In genomic region chr2:24402242-24403092, GRCh38 we compare ENCODE assay signal across 13 cellular contexts. TPM values are rescaled to one million over a fixed set of nuclear protein-coding genes. Genes with fewer than 3 reads are reported as not detected.
A peak's percentile ranks its signal among the peaks of the same experiment; 100 is the strongest.
DNase-seq lines count a peak whose midpoint lies in the region; ATAC-seq and TF ChIP-seq lines count a peak whose summit lies in the region.
"Had no signal": no experiment of that assay in that cellular context is flagged by ENCODE, and none has a peak within 500 bp of the region (broad histone marks: within the 10 kb centered on the region; RNA-seq: fewer than 3 reads in every experiment).

No MANE protein-coding gene starts in this region.

- peak overlapping the region; percentile 61 for H2AK5ac ChIP-seq in neuronal stem cell (ENCODE audit: low read depth, low read length)

- H3K4me1 ChIP-seq in heart right ventricle (peaks cover 0 to 5% (median 0%) of the 10 kb centered on the region in 9 donors), esophagus muscularis mucosa (peaks cover 0 to 14% (median 10%) of the 10 kb centered on the region in 4 donors), neuronal stem cell (ENCODE audit: control insufficient read depth in 2 of 2, insufficient read depth in 1 of 2, low read depth in 1 of 2, low read length in 2 of 2) (peaks cover 2 to 17% of the 10 kb centered on the region in 2 donors), upper lobe of right lung (no peaks in the 10 kb centered on the region)
- H3K4me1 ChIP-seq: HAP-1 had no signal

- peak overlapping the region; percentile 34 for H2BK15ac ChIP-seq in neuronal stem cell (ENCODE audit: low read length)

- H3K9me3 Mint-ChIP-seq in activated T-cell treated with anti-CD3 and anti-CD28 coated beads, Interleukin-2, amount 50 U/mL, for 72 hours = peaks cover 0 to 1% of the 10 kb centered on the region in 2 donors
- H3K9me3 Mint-ChIP-seq in chondrocyte (ENCODE audit: low read depth) = no peaks in the 10 kb centered on the region
- H3K9me3 Mint-ChIP-seq: activated naive CD4-positive, alpha-beta T cell treated with anti-CD3 and anti-CD28 coated beads for 36 hours had no signal

- no peak for TF ChIP-seq EP300 in esophagus muscularis mucosa (IDR thresholded peaks at IDR 0.05)

- H2BK12ac ChIP-seq in neuronal stem cell (ENCODE audit: low read length) = no peak overlapping the region

- WGBS in heart right ventricle, 2 donors = 24 to 31% methylated on average over 36 to 37 of the region's 37 CpGs
- 81% methylated on average over 8 of the region's 37 CpGs for WGBS in esophagus muscularis mucosa
- WGBS in neuronal stem cell (ENCODE audit: extremely low coverage in 2 of 2, insufficient read length in 2 of 2, insufficient replicate concordance in 1 of 2), 2 donors = no CpG with 5 or more reads among the region's 37 CpGs

- no peak overlapping the region for H3K23ac ChIP-seq in neuronal stem cell (ENCODE audit: low read depth, low read length, poor library complexity)

- H3K27ac Mint-ChIP-seq in activated T-cell treated with anti-CD3 and anti-CD28 coated beads, Interleukin-2, amount 50 U/mL, for 72 hours = no peak overlapping the region
- H3K27ac Mint-ChIP-seq in chondrocyte (ENCODE audit: unreplicated experiment) = no peak overlapping the region
- H3K27ac Mint-ChIP-seq: activated naive CD4-positive, alpha-beta T cell treated with anti-CD3 and anti-CD28 coated beads for 36 hours had no signal

- H3K9me3 ChIP-seq in heart right ventricle (peaks cover 0 to 4% (median 0%) of the 10 kb centered on the region in 11 donors), esophagus muscularis mucosa (no peaks in the 10 kb centered on the region), neuronal stem cell (replicated peaks in 1 of 2; ENCODE audit: control insufficient read depth in 2 of 2, insufficient read depth in 1 of 2, low read depth in 1 of 2, low read length in 2 of 2) (peaks cover 1 to 2% of the 10 kb centered on the region in 2 donors), upper lobe of right lung (no peaks in the 10 kb centered on the region)
- H3K9me3 ChIP-seq: HAP-1, SJCRH30 had no signal

- H2BK120ac ChIP-seq in neuronal stem cell (ENCODE audit: low read depth, low read length) = no peak overlapping the region

- H3K27ac ChIP-seq in heart right ventricle (no peak overlapping the region), esophagus muscularis mucosa (replicated peaks in 1 of 4) (no peak overlapping the region), neuronal stem cell (replicated peaks; ENCODE audit: low read length) (no peak overlapping the region), upper lobe of right lung (no peak overlapping the region)
- H3K27ac ChIP-seq: HL-60, SJCRH30 had no signal

- intact Hi-C loops in heart right ventricle (cut with DNase I) (loop anchor here in 3 of 10 donors (10.0 kb wide), 2 partner anchors 732 to 792 kb away; no protein-coding TSS in a partner anchor), Right ventricle myocardium inferior (cut with DNase I) (no loop called here), esophagus muscularis mucosa (cut with DNase I) (no loop called here), upper lobe of right lung (cut with DNase I) (no loop called here)

- H4K8ac ChIP-seq in neuronal stem cell (ENCODE audit: low read depth, low read length) = no peak overlapping the region

- no peaks in the 10 kb centered on the region for H3K79me1 ChIP-seq in neuronal stem cell (ENCODE audit: low read depth, low read length)

- H3K36me3 Mint-ChIP-seq in activated T-cell treated with anti-CD3 and anti-CD28 coated beads, Interleukin-2, amount 50 U/mL, for 72 hours (ENCODE audit: insufficient read depth in 2 of 2) = no peaks in the 10 kb centered on the region
- no peaks in the 10 kb centered on the region for H3K36me3 Mint-ChIP-seq in chondrocyte (ENCODE audit: low read depth)

- H3K4me1 Mint-ChIP-seq in activated T-cell treated with anti-CD3 and anti-CD28 coated beads, Interleukin-2, amount 50 U/mL, for 72 hours (ENCODE audit: low read depth) = peaks cover 18% of the 10 kb centered on the region
- no peaks in the 10 kb centered on the region for H3K4me1 Mint-ChIP-seq in chondrocyte (ENCODE audit: low read depth)

- no peak overlapping the region for H3K4me3 Mint-ChIP-seq in activated T-cell treated with anti-CD3 and anti-CD28 coated beads, Interleukin-2, amount 50 U/mL, for 72 hours
- H3K4me3 Mint-ChIP-seq in chondrocyte (ENCODE audit: unreplicated experiment) = no peak overlapping the region
- H3K4me3 Mint-ChIP-seq: activated naive CD4-positive, alpha-beta T cell treated with anti-CD3 and anti-CD28 coated beads for 36 hours had no signal

- TF ChIP-seq CTCF in heart right ventricle (IDR thresholded peaks at IDR 0.05) = no peak
- no peak for TF ChIP-seq CTCF in esophagus muscularis mucosa (IDR thresholded peaks at IDR 0.05)
- TF ChIP-seq CTCF in upper lobe of right lung (IDR thresholded peaks at IDR 0.05) = no peak
- TF ChIP-seq CTCF in chondrocyte (IDR thresholded peaks at IDR 0.05) = no peak

- H3K4me3 ChIP-seq in heart right ventricle = peak overlapping the region in 8 of 10 donors; percentile 19 to 40 (median 34)
- peak overlapping the region; percentile 43 to 58 (median 50) for H3K4me3 ChIP-seq in esophagus muscularis mucosa
- no peak overlapping the region for H3K4me3 ChIP-seq in neuronal stem cell (ENCODE audit: low read length in 2 of 2)
- H3K4me3 ChIP-seq in upper lobe of right lung = peak overlapping the region; percentile 16
- H3K4me3 ChIP-seq: HAP-1, SJCRH30 had no signal

- H3K36me3 ChIP-seq in heart right ventricle = no peaks in the 10 kb centered on the region
- H3K36me3 ChIP-seq in esophagus muscularis mucosa = no peaks in the 10 kb centered on the region
- no peaks in the 10 kb centered on the region for H3K36me3 ChIP-seq in neuronal stem cell (replicated peaks in 1 of 2; ENCODE audit: control insufficient read depth in 2 of 2, insufficient read depth in 2 of 2, low read length in 2 of 2)
- no peaks in the 10 kb centered on the region for H3K36me3 ChIP-seq in upper lobe of right lung
- H3K36me3 ChIP-seq: HAP-1, SJCRH30 had no signal

- peaks cover 8% of the 10 kb centered on the region for H3K27me3 Mint-ChIP-seq in activated T-cell treated with anti-CD3 and anti-CD28 coated beads, Interleukin-2, amount 50 U/mL, for 72 hours (ENCODE audit: low read depth)
- no peaks in the 10 kb centered on the region for H3K27me3 Mint-ChIP-seq in chondrocyte (ENCODE audit: low read depth)

- TF ChIP-seq POLR2A in esophagus muscularis mucosa (IDR thresholded peaks at IDR 0.05; ENCODE audit: low read depth) = no peak

- peak overlapping the region; percentile 35 for H2AFZ ChIP-seq in neuronal stem cell (ENCODE audit: low read length)

- ATAC-seq in heart right ventricle = peak in 2 of 8 donors; percentile 34 to 44
- ATAC-seq in Right ventricle myocardium inferior = no peak
- peak; percentile 51 for ATAC-seq in upper lobe of right lung
- no peak for ATAC-seq in activated T-cell treated with anti-CD3 and anti-CD28 coated beads, Interleukin-2, amount 50 U/mL, for 72 hours (replicated peaks in 1 of 2)

- H3K9ac ChIP-seq in neuronal stem cell (ENCODE audit: low read depth, low read length, poor library complexity) = no peak overlapping the region

- no peak overlapping the region for H2BK5ac ChIP-seq in neuronal stem cell (ENCODE audit: low read length)

- DNase-seq in heart right ventricle (peak in 1 of 2 donors; percentile 13), Right ventricle myocardium inferior (ENCODE audit: missing footprints) (no peak), esophagus muscularis mucosa (ENCODE audit: extremely low spot score) (no peak), neuronal stem cell (ENCODE audit: low spot score) (no peak), upper lobe of right lung (no peak), epidermal melanocyte (ENCODE audit: insufficient read length, low spot score) (no peak), chondrocyte (ENCODE audit: low spot score) (no peak)
- DNase-seq in activated T-cell treated with anti-CD3 and anti-CD28 coated beads, Interleukin-2, amount 50 U/mL, for 72 hours = no peak
- DNase-seq: activated naive CD4-positive, alpha-beta T cell treated with anti-CD3 and anti-CD28 coated beads for 36 hours; NCI-H2029 treated with DMSO at 0.1 percent for 48 hours; SJCRH30 had no signal

- H3K18ac ChIP-seq in neuronal stem cell (ENCODE audit: low read length) = peak overlapping the region; percentile 19

- H3K4me2 ChIP-seq in neuronal stem cell (ENCODE audit: insufficient read depth, low read length, poor library complexity, severe bottlenecking) = no peak overlapping the region

- H3K4ac ChIP-seq in neuronal stem cell (ENCODE audit: low read length) = no peak overlapping the region

- H4K91ac ChIP-seq in neuronal stem cell (ENCODE audit: low read depth, low read length, poor library complexity) = no peak overlapping the region

- H3K27me3 ChIP-seq in heart right ventricle (peaks cover 0 to 47% (median 34%) of the 10 kb centered on the region in 7 donors), esophagus muscularis mucosa (peaks cover 0 to 14% (median 2%) of the 10 kb centered on the region in 4 donors), neuronal stem cell (ENCODE audit: control insufficient read depth in 3 of 3, insufficient read depth in 3 of 3, low read depth in 1 of 3, low read length in 3 of 3) (no peaks in the 10 kb centered on the region), upper lobe of right lung (peaks cover under 1% of the 10 kb centered on the region)
- H3K27me3 ChIP-seq: SJCRH30 had no signal

- peak overlapping the region; percentile 71 for H3K14ac ChIP-seq in neuronal stem cell (ENCODE audit: low read length)

RNA-seq across cellular contexts. Expression of gene ITSN2, which starts 42.1 kb away (rescaled TPM):
- total RNA-seq in heart right ventricle (10 to 100 TPM; 32.1 to 49.8 (median 38.2) TPM), Right ventricle myocardium inferior (41.3 TPM), esophagus muscularis mucosa (10 to 100 TPM; 47.0 to 60.2 (median 53.6) TPM), upper lobe of right lung (104 TPM), chondrocyte (26.6 to 30.2 TPM (median 28.6 TPM) in 3 replicates)
- polyA plus RNA-seq in heart right ventricle = 10 to 100 TPM; 16.8 to 42.1 TPM
- polyA plus RNA-seq in neuronal stem cell (2013, experiment 1 of 2) = 6.4 TPM
- 5.9 TPM for polyA plus RNA-seq in neuronal stem cell (2013, experiment 2 of 2)
- 10 to 100 TPM; 63.4 to 72.4 TPM for total RNA-seq in activated T-cell treated with anti-CD3 and anti-CD28 coated beads, Interleukin-2, amount 50 U/mL, for 72 hours

Comparison
In these comparisons a context has a peak if more than half of its experiments do, and no peak if none do; other contexts are left out.
1. H3K4me3 ChIP-seq: peak in heart right ventricle (8 of 10), esophagus muscularis mucosa (4 of 4) and upper lobe of right lung (single experiment); none in neuronal stem cell (0 of 2).